In genomic region chr5:78665519-78665918, GRCh38 we compare ENCODE assay signal across 2 cellular contexts.
TF ChIP-seq lines count a peak whose summit lies in the region.

No MANE protein-coding gene starts in this region.

TF ChIP-seq in A549, 52 proteins besides CTCF, POLR2A, EP300 and RAD21:
- TF ChIP-seq, protein P1, sequence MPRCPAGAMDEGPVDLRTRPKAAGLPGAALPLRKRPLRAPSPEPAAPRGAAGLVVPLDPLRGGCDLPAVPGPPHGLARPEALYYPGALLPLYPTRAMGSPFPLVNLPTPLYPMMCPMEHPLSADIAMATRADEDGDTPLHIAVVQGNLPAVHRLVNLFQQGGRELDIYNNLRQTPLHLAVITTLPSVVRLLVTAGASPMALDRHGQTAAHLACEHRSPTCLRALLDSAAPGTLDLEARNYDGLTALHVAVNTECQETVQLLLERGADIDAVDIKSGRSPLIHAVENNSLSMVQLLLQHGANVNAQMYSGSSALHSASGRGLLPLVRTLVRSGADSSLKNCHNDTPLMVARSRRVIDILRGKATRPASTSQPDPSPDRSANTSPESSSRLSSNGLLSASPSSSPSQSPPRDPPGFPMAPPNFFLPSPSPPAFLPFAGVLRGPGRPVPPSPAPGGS (IDR thresholded peaks at IDR 0.05), result no peak
- TF ChIP-seq ZNF302 (CRISPR knock-in tag; IDR thresholded peaks at IDR 0.05) (no peak), JUN (IDR thresholded peaks at IDR 0.05) (no peak)
TF ChIP-seq in A549: peak in this region for 0.

TF ChIP-seq in GM23338, 12 proteins besides CTCF, POLR2A, EP300 and RAD21 (continued from another document):
- TF ChIP-seq ETS1 (IDR thresholded peaks at IDR 0.05) (no peak), JUNB (IDR thresholded peaks at IDR 0.05; ENCODE audit: unreplicated experiment) (no peak), CREB1 (CRISPR knock-in tag; IDR thresholded peaks at IDR 0.05; ENCODE audit: low read depth) (no peak), STAT1 (IDR thresholded peaks at IDR 0.05; ENCODE audit: unreplicated experiment) (no peak), POLR2AphosphoS5 (IDR thresholded peaks at IDR 0.05; ENCODE audit: low read depth) (no peak)
- TF ChIP-seq, protein P2, sequence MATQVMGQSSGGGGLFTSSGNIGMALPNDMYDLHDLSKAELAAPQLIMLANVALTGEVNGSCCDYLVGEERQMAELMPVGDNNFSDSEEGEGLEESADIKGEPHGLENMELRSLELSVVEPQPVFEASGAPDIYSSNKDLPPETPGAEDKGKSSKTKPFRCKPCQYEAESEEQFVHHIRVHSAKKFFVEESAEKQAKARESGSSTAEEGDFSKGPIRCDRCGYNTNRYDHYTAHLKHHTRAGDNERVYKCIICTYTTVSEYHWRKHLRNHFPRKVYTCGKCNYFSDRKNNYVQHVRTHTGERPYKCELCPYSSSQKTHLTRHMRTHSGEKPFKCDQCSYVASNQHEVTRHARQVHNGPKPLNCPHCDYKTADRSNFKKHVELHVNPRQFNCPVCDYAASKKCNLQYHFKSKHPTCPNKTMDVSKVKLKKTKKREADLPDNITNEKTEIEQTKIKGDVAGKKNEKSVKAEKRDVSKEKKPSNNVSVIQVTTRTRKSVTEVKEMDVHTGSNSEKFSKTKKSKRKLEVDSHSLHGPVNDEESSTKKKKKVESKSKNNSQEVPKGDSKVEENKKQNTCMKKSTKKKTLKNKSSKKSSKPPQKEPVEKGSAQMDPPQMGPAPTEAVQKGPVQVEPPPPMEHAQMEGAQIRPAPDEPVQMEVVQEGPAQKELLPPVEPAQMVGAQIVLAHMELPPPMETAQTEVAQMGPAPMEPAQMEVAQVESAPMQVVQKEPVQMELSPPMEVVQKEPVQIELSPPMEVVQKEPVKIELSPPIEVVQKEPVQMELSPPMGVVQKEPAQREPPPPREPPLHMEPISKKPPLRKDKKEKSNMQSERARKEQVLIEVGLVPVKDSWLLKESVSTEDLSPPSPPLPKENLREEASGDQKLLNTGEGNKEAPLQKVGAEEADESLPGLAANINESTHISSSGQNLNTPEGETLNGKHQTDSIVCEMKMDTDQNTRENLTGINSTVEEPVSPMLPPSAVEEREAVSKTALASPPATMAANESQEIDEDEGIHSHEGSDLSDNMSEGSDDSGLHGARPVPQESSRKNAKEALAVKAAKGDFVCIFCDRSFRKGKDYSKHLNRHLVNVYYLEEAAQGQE (IDR thresholded peaks at IDR 0.05; ENCODE audit: unreplicated experiment), result no peak
- TF ChIP-seq, protein P3, sequence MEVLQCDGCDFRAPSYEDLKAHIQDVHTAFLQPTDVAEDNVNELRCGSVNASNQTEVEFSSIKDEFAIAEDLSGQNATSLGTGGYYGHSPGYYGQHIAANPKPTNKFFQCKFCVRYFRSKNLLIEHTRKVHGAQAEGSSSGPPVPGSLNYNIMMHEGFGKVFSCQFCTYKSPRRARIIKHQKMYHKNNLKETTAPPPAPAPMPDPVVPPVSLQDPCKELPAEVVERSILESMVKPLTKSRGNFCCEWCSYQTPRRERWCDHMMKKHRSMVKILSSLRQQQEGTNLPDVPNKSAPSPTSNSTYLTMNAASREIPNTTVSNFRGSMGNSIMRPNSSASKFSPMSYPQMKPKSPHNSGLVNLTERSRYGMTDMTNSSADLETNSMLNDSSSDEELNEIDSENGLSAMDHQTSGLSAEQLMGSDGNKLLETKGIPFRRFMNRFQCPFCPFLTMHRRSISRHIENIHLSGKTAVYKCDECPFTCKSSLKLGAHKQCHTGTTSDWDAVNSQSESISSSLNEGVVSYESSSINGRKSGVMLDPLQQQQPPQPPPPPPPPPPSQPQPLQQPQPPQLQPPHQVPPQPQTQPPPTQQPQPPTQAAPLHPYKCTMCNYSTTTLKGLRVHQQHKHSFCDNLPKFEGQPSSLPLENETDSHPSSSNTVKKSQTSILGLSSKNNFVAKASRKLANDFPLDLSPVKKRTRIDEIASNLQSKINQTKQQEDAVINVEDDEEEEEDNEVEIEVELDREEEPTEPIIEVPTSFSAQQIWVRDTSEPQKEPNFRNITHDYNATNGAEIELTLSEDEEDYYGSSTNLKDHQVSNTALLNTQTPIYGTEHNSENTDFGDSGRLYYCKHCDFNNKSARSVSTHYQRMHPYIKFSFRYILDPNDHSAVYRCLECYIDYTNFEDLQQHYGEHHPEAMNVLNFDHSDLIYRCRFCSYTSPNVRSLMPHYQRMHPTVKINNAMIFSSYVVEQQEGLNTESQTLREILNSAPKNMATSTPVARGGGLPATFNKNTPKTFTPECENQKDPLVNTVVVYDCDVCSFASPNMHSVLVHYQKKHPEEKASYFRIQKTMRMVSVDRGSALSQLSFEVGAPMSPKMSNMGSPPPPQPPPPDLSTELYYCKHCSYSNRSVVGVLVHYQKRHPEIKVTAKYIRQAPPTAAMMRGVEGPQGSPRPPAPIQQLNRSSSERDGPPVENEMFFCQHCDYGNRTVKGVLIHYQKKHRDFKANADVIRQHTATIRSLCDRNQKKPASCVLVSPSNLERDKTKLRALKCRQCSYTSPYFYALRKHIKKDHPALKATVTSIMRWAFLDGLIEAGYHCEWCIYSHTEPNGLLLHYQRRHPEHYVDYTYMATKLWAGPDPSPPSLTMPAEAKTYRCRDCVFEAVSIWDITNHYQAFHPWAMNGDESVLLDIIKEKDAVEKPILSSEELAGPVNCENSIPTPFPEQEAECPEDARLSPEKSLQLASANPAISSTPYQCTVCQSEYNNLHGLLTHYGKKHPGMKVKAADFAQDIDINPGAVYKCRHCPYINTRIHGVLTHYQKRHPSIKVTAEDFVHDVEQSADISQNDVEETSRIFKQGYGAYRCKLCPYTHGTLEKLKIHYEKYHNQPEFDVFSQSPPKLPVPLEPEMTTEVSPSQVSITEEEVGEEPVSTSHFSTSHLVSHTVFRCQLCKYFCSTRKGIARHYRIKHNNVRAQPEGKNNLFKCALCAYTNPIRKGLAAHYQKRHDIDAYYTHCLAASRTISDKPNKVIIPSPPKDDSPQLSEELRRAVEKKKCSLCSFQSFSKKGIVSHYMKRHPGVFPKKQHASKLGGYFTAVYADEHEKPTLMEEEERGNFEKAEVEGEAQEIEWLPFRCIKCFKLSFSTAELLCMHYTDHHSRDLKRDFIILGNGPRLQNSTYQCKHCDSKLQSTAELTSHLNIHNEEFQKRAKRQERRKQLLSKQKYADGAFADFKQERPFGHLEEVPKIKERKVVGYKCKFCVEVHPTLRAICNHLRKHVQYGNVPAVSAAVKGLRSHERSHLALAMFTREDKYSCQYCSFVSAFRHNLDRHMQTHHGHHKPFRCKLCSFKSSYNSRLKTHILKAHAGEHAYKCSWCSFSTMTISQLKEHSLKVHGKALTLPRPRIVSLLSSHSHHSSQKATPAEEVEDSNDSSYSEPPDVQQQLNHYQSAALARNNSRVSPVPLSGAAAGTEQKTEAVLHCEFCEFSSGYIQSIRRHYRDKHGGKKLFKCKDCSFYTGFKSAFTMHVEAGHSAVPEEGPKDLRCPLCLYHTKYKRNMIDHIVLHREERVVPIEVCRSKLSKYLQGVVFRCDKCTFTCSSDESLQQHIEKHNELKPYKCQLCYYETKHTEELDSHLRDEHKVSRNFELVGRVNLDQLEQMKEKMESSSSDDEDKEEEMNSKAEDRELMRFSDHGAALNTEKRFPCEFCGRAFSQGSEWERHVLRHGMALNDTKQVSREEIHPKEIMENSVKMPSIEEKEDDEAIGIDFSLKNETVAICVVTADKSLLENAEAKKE (CRISPR knock-in tag; IDR thresholded peaks at IDR 0.05), result no peak
